ENCODE assay signal across 8 cellular contexts in genomic region chrX:54891573-54891972, GRCh38. TPM values are rescaled to one million over a fixed set of nuclear protein-coding genes. Genes with fewer than 3 reads are reported as not detected.
A peak's percentile ranks its signal among the peaks of the same experiment; 100 is the strongest.
DNase-seq lines count a peak whose midpoint lies in the region; ATAC-seq and TF ChIP-seq lines count a peak whose summit lies in the region.

No MANE protein-coding gene starts in this region.

- no peak overlapping the region for H3K9ac ChIP-seq in DND-41 (ENCODE audit: low read depth, low read length)

- H3K27me3 ChIP-seq in DND-41 (ENCODE audit: insufficient read depth, low read length, poor library complexity) (no peaks in the 10 kb centered on the region), MG63 (no peaks in the 10 kb centered on the region)

- no peak overlapping the region for H3K4me2 ChIP-seq in DND-41 (ENCODE audit: insufficient read depth, low read length)

- H3K27ac ChIP-seq in 22Rv1 (no peak overlapping the region), DND-41 (ENCODE audit: low read length) (no peak overlapping the region), VCaP (no peak overlapping the region)

- peak; percentile 28 for DNase-seq in DND-41
- peak; percentile 1 for DNase-seq in MG63
- peak; percentile 5 for DNase-seq in fibroblast of gingiva (ENCODE audit: low read depth)
- DNase-seq in retinal pigment epithelial cell (ENCODE audit: low read depth): no peak

- H3K79me2 ChIP-seq in DND-41 (ENCODE audit: insufficient read depth, low read length): no peaks in the 10 kb centered on the region

- no peaks in the 10 kb centered on the region for H3K4me1 ChIP-seq in DND-41 (ENCODE audit: insufficient read depth, low read length)

- H3K4me3 ChIP-seq in DND-41 (ENCODE audit: low read depth in 1 of 2, low read length in 2 of 2) (no peak overlapping the region), MG63 (no peak overlapping the region), retinal pigment epithelial cell (ENCODE audit: low read length) (no peak overlapping the region)

- TF ChIP-seq CTCF in 22Rv1 (IDR thresholded peaks at IDR 0.05): peak; percentile 53
- TF ChIP-seq CTCF in DND-41 (IDR thresholded peaks at IDR 0.05; ENCODE audit: borderline replicate concordance, extremely low read depth, low read length, poor library complexity, severe bottlenecking): peak; percentile 66
- TF ChIP-seq CTCF in VCaP (conservative IDR thresholded peaks at IDR 0.05): peak; percentile 82
- TF ChIP-seq CTCF in retinal pigment epithelial cell (conservative IDR thresholded peaks at IDR 0.05; ENCODE audit: low read depth, low read length): peak; percentile 44

- H3K9me3 ChIP-seq in DND-41 (ENCODE audit: insufficient read depth, low read length, severe bottlenecking) (no peaks in the 10 kb centered on the region), MG63 (no peaks in the 10 kb centered on the region)

- H3K36me3 ChIP-seq in DND-41 (ENCODE audit: insufficient read depth, low read length): no peaks in the 10 kb centered on the region
- no peaks in the 10 kb centered on the region for H3K36me3 ChIP-seq in MG63

- H2AFZ ChIP-seq in DND-41 (ENCODE audit: low read depth, low read length): no peak overlapping the region

- H4K20me1 ChIP-seq in DND-41 (ENCODE audit: insufficient read depth, low read length): no peaks in the 10 kb centered on the region

- ATAC-seq in DND-41 (ENCODE audit: insufficient read depth, low read depth): 0 out of 3 replicates have a peak, but pooled peaks have one; percentile 59
- ATAC-seq in HG02623 (IDR thresholded peaks at IDR 0.05; ENCODE audit: unreplicated experiment): no peak
- ATAC-seq in GM18517 (IDR thresholded peaks at IDR 0.05; ENCODE audit: unreplicated experiment): no peak

RNA-seq across cellular contexts. Expression of gene TRO, which starts 29.1 kb away (rescaled TPM):
- 2.8 and 3.7 TPM in 2 replicates for total RNA-seq in MG63 (2014; rRNA removed; shearing (Covaris generic); ENCODE audit: low replicate concordance)
